In the genomic region with DNA sequence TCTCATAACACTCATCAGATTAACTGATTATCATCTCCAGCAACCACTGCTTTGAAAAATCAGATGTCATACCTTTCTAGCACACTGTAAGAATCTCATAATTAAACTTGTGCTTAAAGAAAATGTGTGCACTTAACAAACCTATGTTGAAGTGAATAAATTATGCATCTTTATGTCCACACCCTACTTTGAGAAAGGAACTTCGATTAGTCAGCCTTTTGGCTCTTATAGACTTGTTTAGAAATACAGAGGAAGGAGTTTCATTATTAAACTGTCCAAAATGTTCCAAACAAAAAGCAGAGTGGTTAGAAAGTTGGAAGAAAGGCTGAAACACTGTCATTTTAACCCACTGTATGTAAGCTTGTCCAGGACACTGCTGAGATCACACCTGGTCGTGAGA, we compare ENCODE assay signal across 20 cellular contexts.
"Had no signal": no experiment of that assay in that cellular context is flagged by ENCODE, and none has a peak within 500 bp of the region (broad histone marks: within the 10 kb centered on the region; RNA-seq: fewer than 3 reads in every experiment).

No MANE protein-coding gene starts in this region.

- H3K36me3 ChIP-seq: WERI-Rb-1 had no signal

- H3K27ac ChIP-seq: WERI-Rb-1 had no signal

- FAIRE-seq: RCC 7860 had no signal

- ATAC-seq: activated CD4-positive, alpha-beta T cell treated with anti-CD3 and anti-CD28 coated beads for 36 hours; activated CD8-positive, alpha-beta T cell treated with anti-CD3 and anti-CD28 coated beads, Interleukin-2, amount 10 ng/mL, durations not matched to agents 7 days and 5 days had no signal

- DNase-seq: activated CD4-positive, alpha-beta T cell treated with anti-CD3 and anti-CD28 coated beads for 36 hours; activated CD8-positive, alpha-beta memory T cell treated with anti-CD3 and anti-CD28 coated beads, Interleukin-2, amount 50 U/mL, for 48 hours; activated CD8-positive, alpha-beta T cell treated with anti-CD3 and anti-CD28 coated beads, Interleukin-2, amount 10 ng/mL, durations not matched to agents 7 days and 5 days; activated naive CD4-positive, alpha-beta T cell treated with anti-CD3 and anti-CD28 coated beads, Interleukin-2, amount 50 U/mL, for 16 hours; activated naive CD8-positive, alpha-beta T cell treated with anti-CD3 and anti-CD28 coated beads, Interleukin-2, amount 10 ng/mL, durations not matched to agents 7 days and 5 days; activated T-cell treated with anti-CD3 and anti-CD28 coated beads, Interleukin-2, amount 50 U/mL, for 1 hour; aorta; KG1; MM.1S; NCI-H1105; NCI-H1436; NCI-H1694 treated with DMSO at 0.1 percent for 48 hours; NCI-H2081; NCI-H510A treated with DMSO at 0.1 percent for 48 hours; NCI-H69; NK-92 treated with Interleukin-12 subunit alpha and Interleukin-12 subunit beta, amount 100 ng/mL, for 24 hours; OCI-M1; SHP77 treated with DMSO at 0.1 percent for 48 hours; WERI-Rb-1 had no signal
